9 cellular contexts compared by ENCODE assay signal in genomic region chr6:133923938-133924593, GRCh38. TPM values are rescaled to one million over a fixed set of nuclear protein-coding genes. Genes with fewer than 3 reads are reported as not detected.
DNase-seq lines count a peak whose midpoint lies in the region; ATAC-seq and FAIRE-seq lines count a peak whose summit lies in the region.
"Had no signal": no experiment of that assay in that cellular context is flagged by ENCODE, and none has a peak within 500 bp of the region (broad histone marks: within the 10 kb centered on the region; RNA-seq: fewer than 3 reads in every experiment).

No MANE protein-coding gene starts in this region.

- peaks cover 0 to 1% of the 10 kb centered on the region in 2 donors for H3K27me3 ChIP-seq in small intestine (ENCODE audit: control insufficient read depth in 2 of 2, insufficient read depth in 2 of 2, low read length in 2 of 2)
- H3K27me3 ChIP-seq: BLaER1 treated with 17β-estradiol and CSF1 and Interleukin-3, amounts not matched to agents 10 nM and 100 nM had no signal

- no peak overlapping the region for H3K4me3 ChIP-seq in small intestine (ENCODE audit: low read depth in 1 of 2, low read length in 2 of 2)
- H3K4me3 ChIP-seq: BLaER1 treated with 17β-estradiol and CSF1 and Interleukin-3, amounts not matched to agents 10 nM and 100 nM had no signal

- H3K9me3 ChIP-seq in small intestine (ENCODE audit: control insufficient read depth, low read depth), result no peaks in the 10 kb centered on the region
- H3K9me3 ChIP-seq: BLaER1 treated with 17β-estradiol and CSF1 and Interleukin-3, amounts not matched to agents 10 nM and 100 nM had no signal

- POLR2A ChIA-PET in T-cell (lab: Charles Lee), result interaction anchor here in 1 of 2 donors (0.5 kb wide), 1 partner anchor 1213 kb away, joined by 3 read pairs; no protein-coding TSS in a partner anchor

- peak; percentile 91 for ATAC-seq in HG02759 (IDR thresholded peaks at IDR 0.05; ENCODE audit: unreplicated experiment)
- ATAC-seq in T-cell (replicated peaks in 1 of 4), result peak; percentile 80 to 89 (median 86)

- H3K36me3 ChIP-seq in small intestine (ENCODE audit: control insufficient read depth in 2 of 2, insufficient read depth in 2 of 2, low read length in 2 of 2), result no peaks in the 10 kb centered on the region
- H3K36me3 ChIP-seq: BLaER1 treated with 17β-estradiol and CSF1 and Interleukin-3, amounts not matched to agents 10 nM and 100 nM had no signal

- no peak overlapping the region for H3K27ac Mint-ChIP-seq in T-cell

- no peak overlapping the region for H3K27ac ChIP-seq in small intestine (ENCODE audit: low read depth in 1 of 2, low read length in 1 of 2)
- H3K27ac ChIP-seq: BLaER1 treated with 17β-estradiol and CSF1 and Interleukin-3, amounts not matched to agents 10 nM and 100 nM had no signal

- peak; percentile 46 for DNase-seq in NCI-H510A treated with DMSO at 0.1 percent for 48 hours (lab: John Stamatoyannopoulos, UW)
- no peak for DNase-seq in NCI-H510A (lab: John Stamatoyannopoulos, UW)
- DNase-seq in NCI-H1417 treated with DMSO at 0.1 percent for 48 hours (lab: John Stamatoyannopoulos, UW), result peak; percentile 64
- DNase-seq in T-cell, result peak in 32 of 34 experiments; percentile 8 to 60 (median 41)
- peak; percentile 89 for DNase-seq in astrocyte of the hippocampus (ENCODE audit: low read depth, low spot score)
- DNase-seq in hypothalamus (lab: John Stamatoyannopoulos, UW), result peak in 34 of 51 donors; percentile 1 to 80 (median 41)
- peak; percentile 82 for DNase-seq in small intestine

- H3K9me3 Mint-ChIP-seq in T-cell, result no peaks in the 10 kb centered on the region

- H3K4me3 Mint-ChIP-seq in T-cell, result no peak overlapping the region

- H3K27me3 Mint-ChIP-seq in T-cell, result peaks cover 20 to 40% of the 10 kb centered on the region in 2 donors

- no peaks in the 10 kb centered on the region for H3K4me1 ChIP-seq in small intestine (ENCODE audit: control insufficient read depth in 2 of 2, insufficient read depth in 1 of 2, low read depth in 1 of 2, low read length in 1 of 2)

- H3K36me3 Mint-ChIP-seq in T-cell, result no peaks in the 10 kb centered on the region

- CTCF ChIA-PET in T-cell (lab: Charles Lee), result interaction anchor here (0.5 to 7.8 kb wide), 52 partner anchors 8 to 1253 kb away, joined by 3 to 201 read pairs (median 5); partner anchors contain the start of gene TBPL1 (in 1 of the 2)

- H3K4me1 Mint-ChIP-seq in T-cell, result no peaks in the 10 kb centered on the region

- FAIRE-seq in small intestine (lab: Jason Lieb, UNC), result no peak

- WGBS in small intestine, 3 donors, result 30 to 37% (median 31%) methylated on average over 6 of the region's 6 CpGs

RNA-seq across cellular contexts. Expression of gene TBPL1, which starts 29.0 kb away (rescaled TPM):
- total RNA-seq in T-cell, result 10 to 100 TPM; 27.7 to 30.5 (median 28.9) TPM
- 10 to 100 TPM; 17.4 to 31.1 (median 29.5) TPM for polyA plus RNA-seq in small intestine

RNA-seq across cellular contexts. Expression of gene TCF21, which starts 35.2 kb away (rescaled TPM):
- total RNA-seq in T-cell, result under 1 TPM in 2 of 5 donors, not detected in 3; 0.07 to 0.12 TPM
- polyA plus RNA-seq in small intestine, result 10 to 100 TPM in 1 of 3 donors, 1 to 10 TPM in 1, under 1 TPM in 1; 0.45 to 10.8 (median 6.9) TPM
